In genomic region chr4:129092636-129093172, GRCh38 we compare ENCODE assay signal across 8 cellular contexts. TPM values are rescaled to one million over a fixed set of nuclear protein-coding genes. Genes with fewer than 3 reads are reported as not detected.
DNase-seq lines count a peak whose midpoint lies in the region; ATAC-seq and TF ChIP-seq lines count a peak whose summit lies in the region.

No MANE protein-coding gene starts in this region.

- BruUV-seq in PC-9 (replicated peaks; lab: Mats Ljungman, UMichigan) = no TSS peak

- POLR2A ChIA-PET in PC-9 (lab: Charles Lee; ENCODE audit: unreplicated experiment) = interaction anchor here (0.5 to 1.2 kb wide), 4 partner anchors 97 to 1302 kb away, joined by 3 to 6 read pairs (median 4); partner anchors contain the start of gene PLK4

- no peaks in the 10 kb centered on the region for H3K36me3 ChIP-seq in PC-9 (ENCODE audit: low read depth)

- H2AFZ ChIP-seq in PC-9 = peak overlapping the region; percentile 94

- no peaks in the 10 kb centered on the region for H3K27me3 ChIP-seq in PC-9 (ENCODE audit: insufficient read depth, low read depth)

- H4K20me1 ChIP-seq in PC-9 (ENCODE audit: insufficient read depth) = no peaks in the 10 kb centered on the region

- H3F3A ChIP-seq in PC-9 (ENCODE audit: insufficient read depth, low read depth) = no peaks in the 10 kb centered on the region

- intact Hi-C loops in PC-9 (cut with micrococcal nuclease; ENCODE audit: unreplicated experiment) = loop anchor here (2.0 to 10.0 kb wide), 4 partner anchors 250 to 665 kb away; no protein-coding TSS in a partner anchor

- H3K79me2 ChIP-seq in PC-9 (ENCODE audit: low read depth) = peaks cover 40% of the 10 kb centered on the region

- H3K4me1 ChIP-seq in PC-9 (replicated peaks; ENCODE audit: insufficient read depth) = peaks cover 18% of the 10 kb centered on the region

- in situ Hi-C loops in G401 (cut with HindIII; ENCODE audit: low sequenced_read_pairs) = no loop called here

- no peak for ATAC-seq in HG03571 (IDR thresholded peaks at IDR 0.05; ENCODE audit: unreplicated experiment)
- no peak for ATAC-seq in GM18873 (IDR thresholded peaks at IDR 0.05; ENCODE audit: low FRiP score, unreplicated experiment)

- peak overlapping the region; percentile 77 for H3K4me3 ChIP-seq in PC-9
- peak overlapping the region; percentile 92 for H3K4me3 ChIP-seq in fibroblast of villous mesenchyme (ENCODE audit: low read depth, low read length)

- CTCF ChIA-PET in PC-9 (lab: Charles Lee) = interaction anchor here (0.7 kb wide), 1 partner anchor 1684 kb away, joined by 3 read pairs; no protein-coding TSS in a partner anchor

- DNase-seq in G401 (ENCODE audit: low spot score) = peak; percentile 50
- DNase-seq in PC-9 = no peak
- peak; percentile 40 for DNase-seq in fibroblast of villous mesenchyme (ENCODE audit: low read depth)
- peak; percentile 26 for DNase-seq in renal cortical epithelial cell (ENCODE audit: low read depth)
- no peak for DNase-seq in cerebellar nuclear complex (lab: John Stamatoyannopoulos, UW)
- DNase-seq in retina = no peak

- H3K4me2 ChIP-seq in PC-9 = peak overlapping the region; percentile 92

- no peak for TF ChIP-seq CTCF in PC-9 (conservative IDR thresholded peaks at IDR 0.05)
- TF ChIP-seq CTCF in fibroblast of villous mesenchyme (IDR thresholded peaks at IDR 0.05; ENCODE audit: insufficient read depth, low read depth, low read length) = no peak

- no peaks in the 10 kb centered on the region for H3K9me2 ChIP-seq in PC-9 (ENCODE audit: insufficient read depth)

- peak overlapping the region; percentile 72 for H3K27ac ChIP-seq in PC-9

- no peaks in the 10 kb centered on the region for H3K9me3 ChIP-seq in PC-9 (ENCODE audit: insufficient read depth, low read depth)

RNA-seq across cellular contexts. Expression of gene SCLT1, which starts 0.6 kb away (rescaled TPM):
- 10.7 and 15.8 TPM in 2 replicates for total RNA-seq in G401 (2014; rRNA removed; shearing (Covaris generic))
- 15.9 and 16.9 TPM in 2 replicates for total RNA-seq in PC-9 (2021)
- 19.3 and 28.1 TPM in 2 replicates for total RNA-seq in fibroblast of villous mesenchyme
- total RNA-seq in renal cortical epithelial cell = 9.0 and 11.1 TPM in 2 replicates

RNA-seq across cellular contexts. Expression of gene C4orf33, which starts 3.2 kb away (rescaled TPM):
- 3.6 and 5.8 TPM in 2 replicates for total RNA-seq in G401 (2014; rRNA removed; shearing (Covaris generic))
- 12.4 and 17.4 TPM in 2 replicates for total RNA-seq in PC-9 (2021)
- total RNA-seq in fibroblast of villous mesenchyme = 9.7 and 11.2 TPM in 2 replicates
- total RNA-seq in renal cortical epithelial cell = 15.6 and 15.9 TPM in 2 replicates

Comparison
In these comparisons a context has a peak if more than half of its experiments do, and no peak if none do; other contexts are left out.
1. DNase-seq: peak in G401 (single experiment), fibroblast of villous mesenchyme (single experiment) and renal cortical epithelial cell (single experiment); none in PC-9 (0 of 2), cerebellar nuclear complex (0 of 2) and retina (single experiment).